In genomic region chr19:3133793-3134116, GRCh38 we compare ENCODE assay signal across 1 cellular context.
A peak's percentile ranks its signal among the peaks of the same experiment; 100 is the strongest.
TF ChIP-seq lines count a peak whose summit lies in the region.

No MANE protein-coding gene starts in this region.

TF ChIP-seq in K562, 482 proteins besides CTCF, POLR2A, EP300 and RAD21 (continues in another document):
- TF ChIP-seq SPI1 (IDR thresholded peaks at IDR 0.05; ENCODE audit: borderline replicate concordance, low read depth, low read length) = no peak
- TF ChIP-seq KDM2B (CRISPR knock-in tag; IDR thresholded peaks at IDR 0.05) = no peak
- TF ChIP-seq ZNF217 (CRISPR knock-in tag; IDR thresholded peaks at IDR 0.05) = no peak
- no peak for TF ChIP-seq TARDBP (IDR thresholded peaks at IDR 0.05)
- no peak for TF ChIP-seq HIVEP1 (CRISPR knock-in tag; IDR thresholded peaks at IDR 0.05)
- TF ChIP-seq JUN (IDR thresholded peaks at IDR 0.05; ENCODE audit: borderline replicate concordance, low read depth, low read length) = no peak
- TF ChIP-seq JUN (CRISPR knock-in tag; IDR thresholded peaks at IDR 0.05; ENCODE audit: borderline replicate concordance) = no peak
- no peak for TF ChIP-seq HNRNPLL (IDR thresholded peaks at IDR 0.05; ENCODE audit: low read depth, low read length, poor library complexity, severe bottlenecking)
- peak; percentile 67 for TF ChIP-seq ESRRA (IDR thresholded peaks at IDR 0.05; ENCODE audit: borderline replicate concordance, low read depth)
- no peak for TF ChIP-seq TBL1XR1 (IDR thresholded peaks at IDR 0.05; ENCODE audit: low read length in 2 of 2)
- no peak for TF ChIP-seq POLR2H (tag; IDR thresholded peaks at IDR 0.05; ENCODE audit: low read depth)
- TF ChIP-seq ZNF24 (IDR thresholded peaks at IDR 0.05) = no peak
- no peak for TF ChIP-seq MGA (IDR thresholded peaks at IDR 0.05)
- no peak for TF ChIP-seq CREM (IDR thresholded peaks at IDR 0.05; ENCODE audit: low read depth)
- TF ChIP-seq ZNF121 (CRISPR knock-in tag; conservative IDR thresholded peaks at IDR 0.05) = no peak
- TF ChIP-seq CEBPG (CRISPR knock-in tag; IDR thresholded peaks at IDR 0.05) = no peak
- TF ChIP-seq CEBPG (tag; conservative IDR thresholded peaks at IDR 0.05 in 1 of 2, IDR thresholded peaks at IDR 0.05 in 1 of 2) = no peak
- TF ChIP-seq U2AF1 (optimal IDR thresholded peaks at IDR 0.05; ENCODE audit: low read depth, low read length) = no peak
- no peak for TF ChIP-seq RERE (CRISPR knock-in tag; IDR thresholded peaks at IDR 0.05; ENCODE audit: borderline replicate concordance)
- TF ChIP-seq ZNF324 (CRISPR knock-in tag; IDR thresholded peaks at IDR 0.05) = peak; percentile 16; the same call in 1 of the 2 replicates
- no peak for TF ChIP-seq SIRT6 (IDR thresholded peaks at IDR 0.05; ENCODE audit: low read depth, low read length)
- TF ChIP-seq ZNF79 (CRISPR knock-in tag; IDR thresholded peaks at IDR 0.05; ENCODE audit: low read depth) = no peak
- no peak for TF ChIP-seq NR4A1 (CRISPR knock-in tag; IDR thresholded peaks at IDR 0.05)
- peak; percentile 3; the same call in 1 of the 2 replicates for TF ChIP-seq NR4A1 (tag; IDR thresholded peaks at IDR 0.05)
- TF ChIP-seq ZNF311 (CRISPR knock-in tag; IDR thresholded peaks at IDR 0.05) = 0 out of 2 replicates have a peak, but pooled peaks have one; percentile 57
- 0 out of 2 replicates have a peak, but pooled peaks have one; percentile 6 for TF ChIP-seq LCOR (CRISPR knock-in tag; IDR thresholded peaks at IDR 0.05)
- no peak for TF ChIP-seq RREB1 (CRISPR knock-in tag; IDR thresholded peaks at IDR 0.05)
- peak; percentile 4; the same call in 1 of the 2 replicates for TF ChIP-seq ZNF592 (IDR thresholded peaks at IDR 0.05)
